In genomic region chr1:24966724-24967346, GRCh38 we compare ENCODE assay signal across 8 cellular contexts. TPM values are rescaled to one million over a fixed set of nuclear protein-coding genes. Genes with fewer than 3 reads are reported as not detected.
DNase-seq lines count a peak whose midpoint lies in the region; ATAC-seq, FAIRE-seq and TF ChIP-seq lines count a peak whose summit lies in the region.

No MANE protein-coding gene starts in this region.

- no peaks in the 10 kb centered on the region; the same call in 1 of the 2 replicates for H4K20me1 ChIP-seq in K562 (replicated peaks; ENCODE audit: control insufficient read depth, insufficient read depth, low read length)

- CTCF ChIA-PET in K562 (lab: Yijun Ruan, JAX; ENCODE audit: low intra/inter-chr PET ratio), result no interaction called here

- H2AFZ ChIP-seq in K562 (ENCODE audit: low read depth, low read length), result no peak overlapping the region

- no peak overlapping the region for H3K9ac ChIP-seq in K562 (ENCODE audit: insufficient read depth in 1 of 2, low read depth in 2 of 2, low read length in 2 of 2)

- DNase-seq in GM18507 (ENCODE audit: extremely low spot score, insufficient read length, low read depth) (no peak), K562 (ENCODE audit: extremely low read depth in 1 of 4, low spot score in 3 of 4) (peak; percentile 56 to 67 (median 58)), coronary artery (ENCODE audit: low spot score) (no peak), heart right ventricle (no peak)
- peak; percentile 61 for DNase-seq in stimulated activated CD4-positive, alpha-beta T cell treated with anti-CD3 and anti-CD28 coated beads, Interleukin-4, amount 100 ng/mL, for 1 hour

- no peak overlapping the region for H3K27ac ChIP-seq in K562 (ENCODE audit: extremely low read depth, low read depth, low read length)
- H3K27ac ChIP-seq in coronary artery, result no peak overlapping the region
- no peak overlapping the region for H3K27ac ChIP-seq in heart right ventricle

- TF ChIP-seq RAD21 in K562 (CRISPR knock-in tag; conservative IDR thresholded peaks at IDR 0.05 in 1 of 2, IDR thresholded peaks at IDR 0.05 in 1 of 2), result no peak

- H3K4me3 Mint-ChIP-seq in T-helper 1 cell treated with Interleukin-12 subunit alpha and Interleukin-12 subunit beta and Interleukin-4 antibody, amounts not matched to agents 30 μg/mL and 1 μg/mL, for 36 hours, result peak overlapping the region; percentile 42

- H3K36me3 ChIP-seq in K562 (ENCODE audit: control insufficient read depth, insufficient read depth, low read length) (no peaks in the 10 kb centered on the region), heart right ventricle (no peaks in the 10 kb centered on the region)

- no peak for TF ChIP-seq POLR2A in K562 (conservative IDR thresholded peaks at IDR 0.05)

- intact Hi-C loops in K562 (cut with micrococcal nuclease) (no loop called here), heart right ventricle (cut with DNase I) (no loop called here)

- peaks cover 25 to 56% of the 10 kb centered on the region in 2 experiments for H3K27me3 ChIP-seq in K562 (ENCODE audit: control insufficient read depth in 2 of 2, insufficient read depth in 2 of 2, low read length in 2 of 2)
- peaks cover 0 to 74% (median 43%) of the 10 kb centered on the region in 7 donors for H3K27me3 ChIP-seq in heart right ventricle

- peak overlapping the region; percentile 99 for H3K27ac Mint-ChIP-seq in T-helper 1 cell treated with Interleukin-12 subunit alpha and Interleukin-12 subunit beta and Interleukin-4 antibody, amounts not matched to agents 30 μg/mL and 1 μg/mL, for 36 hours

- H3K4me1 ChIP-seq in K562 (replicated peaks in 1 of 2; ENCODE audit: control insufficient read depth in 2 of 2, insufficient read depth in 2 of 2, low read length in 2 of 2) (peaks cover 4 to 26% of the 10 kb centered on the region in 2 experiments; a peak in 3 of 5 replicates), heart right ventricle (peaks cover 0 to 23% (median 0%) of the 10 kb centered on the region in 9 donors)

- TF ChIP-seq EP300 in K562 (IDR thresholded peaks at IDR 0.05; ENCODE audit: low read length), result peak; percentile 69

- H3K9me3 ChIP-seq in K562 (replicated peaks; ENCODE audit: control insufficient read depth, insufficient read depth, low read depth, low read length) (no peaks in the 10 kb centered on the region), heart right ventricle (no peaks in the 10 kb centered on the region)

- peaks cover 74% of the 10 kb centered on the region for H3K4me1 Mint-ChIP-seq in T-helper 1 cell treated with Interleukin-12 subunit alpha and Interleukin-12 subunit beta and Interleukin-4 antibody, amounts not matched to agents 30 μg/mL and 1 μg/mL, for 36 hours (ENCODE audit: low read depth)

- in situ Hi-C loops in K562 (cut with MboI), result no loop called here

- no peak overlapping the region for H3K4me3 ChIP-seq in K562
- H3K4me3 ChIP-seq in coronary artery, result no peak overlapping the region
- H3K4me3 ChIP-seq in heart right ventricle, result no peak overlapping the region

- 30% methylated on average over 8 of the region's 8 CpGs for WGBS in K562 (ENCODE audit: insufficient coverage, low coverage, missing lambda C conversion rate)
- 71 to 79% methylated on average over 8 of the region's 8 CpGs for WGBS in heart right ventricle, 2 donors

- POLR2A ChIA-PET in K562 (lab: Yijun Ruan, JAX), result no interaction called here

- H3K36me3 Mint-ChIP-seq in T-helper 1 cell treated with Interleukin-12 subunit alpha and Interleukin-12 subunit beta and Interleukin-4 antibody, amounts not matched to agents 30 μg/mL and 1 μg/mL, for 36 hours (ENCODE audit: low read depth), result peaks cover 22% of the 10 kb centered on the region

- TF ChIP-seq CTCF in K562 (IDR thresholded peaks at IDR 0.05 in 2 of 3, conservative IDR thresholded peaks at IDR 0.05 in 1 of 3; ENCODE audit: insufficient read depth in 2 of 3, low read depth in 1 of 3, low read length in 3 of 3) (no peak), coronary artery (IDR thresholded peaks at IDR 0.05) (no peak), heart right ventricle (IDR thresholded peaks at IDR 0.05) (no peak)

- ATAC-seq in K562, result peak; percentile 70
- ATAC-seq in GM19397 (IDR thresholded peaks at IDR 0.05; ENCODE audit: unreplicated experiment), result no peak
- no peak for ATAC-seq in heart right ventricle
- ATAC-seq in GM21786 (IDR thresholded peaks at IDR 0.05; ENCODE audit: unreplicated experiment), result no peak

- H3K9me1 ChIP-seq in K562 (ENCODE audit: control insufficient read depth, insufficient read depth, low read length), result no peaks in the 10 kb centered on the region

- no peaks in the 10 kb centered on the region for H3K27me3 Mint-ChIP-seq in T-helper 1 cell treated with Interleukin-12 subunit alpha and Interleukin-12 subunit beta and Interleukin-4 antibody, amounts not matched to agents 30 μg/mL and 1 μg/mL, for 36 hours (ENCODE audit: low read depth)

- BruUV-seq in K562 (replicated peaks; lab: Mats Ljungman, UMichigan), result no TSS peak

- H3K9me3 Mint-ChIP-seq in T-helper 1 cell treated with Interleukin-12 subunit alpha and Interleukin-12 subunit beta and Interleukin-4 antibody, amounts not matched to agents 30 μg/mL and 1 μg/mL, for 36 hours, result no peaks in the 10 kb centered on the region

- H3K79me2 ChIP-seq in K562 (ENCODE audit: control insufficient read depth, insufficient read depth, low read length), result no peaks in the 10 kb centered on the region

- 0 out of 2 replicates have a peak overlapping the region, but pooled peaks have one; percentile 16 for H3K4me2 ChIP-seq in K562 (ENCODE audit: insufficient read depth, low read length)

- peak; percentile 93 for FAIRE-seq in GM18507 (lab: Jason Lieb, UNC)
- FAIRE-seq in K562 (lab: Jason Lieb, UNC), result peak; percentile 71

TF ChIP-seq in K562, 482 proteins besides CTCF, POLR2A, EP300 and RAD21 (continues in another document):
- TF ChIP-seq LEF1 (IDR thresholded peaks at IDR 0.05) (peak; percentile 82; the same call in 1 of the 2 replicates), ZNF316 (IDR thresholded peaks at IDR 0.05) (peak; percentile 22; the same call in 1 of the 2 replicates), E2F5 (CRISPR knock-in tag; IDR thresholded peaks at IDR 0.05) (0 out of 2 replicates have a peak, but pooled peaks have one; percentile 38), KDM1A (IDR thresholded peaks at IDR 0.05) (peak in 1 of 2 experiments; percentile 93; a peak in 2 of 4 replicates), CEBPG (CRISPR knock-in tag; IDR thresholded peaks at IDR 0.05) (peak; percentile 93), CEBPG (tag; conservative IDR thresholded peaks at IDR 0.05 in 1 of 2, IDR thresholded peaks at IDR 0.05 in 1 of 2) (peak; percentile 65 to 98; a peak in 3 of 4 replicates), HMGXB4 (CRISPR knock-in tag; IDR thresholded peaks at IDR 0.05) (no peak), NR2C1 (IDR thresholded peaks at IDR 0.05) (no peak), NR2C1 (tag; IDR thresholded peaks at IDR 0.05) (peak; percentile 25; the same call in 1 of the 2 replicates), RCOR1 (IDR thresholded peaks at IDR 0.05; ENCODE audit: borderline replicate concordance in 1 of 2, low read depth in 2 of 2, low read length in 2 of 2) (peak; percentile 10 to 92; a peak in 2 of 4 replicates), DACH1 (IDR thresholded peaks at IDR 0.05; ENCODE audit: partially characterized antibody) (peak; percentile 30), ELF4 (CRISPR knock-in tag; IDR thresholded peaks at IDR 0.05) (no peak), ADNP (tag; IDR thresholded peaks at IDR 0.05) (peak; percentile 94; the same call in 1 of the 2 replicates), PHF20 (IDR thresholded peaks at IDR 0.05; ENCODE audit: partially characterized antibody) (peak; percentile 30)

RNA-seq across cellular contexts. Expression of gene RUNX3, which starts 36.8 kb away (rescaled TPM):
- total RNA-seq in K562 (2011; cell fraction: chromatin; rRNA removed; ENCODE audit: low replicate concordance), result 0.21 TPM in 1 of 2 replicates, not detected in the other
- 0.13 TPM in 1 of 2 replicates, not detected in the other for total RNA-seq in K562 (2011; cell fraction: nucleolus; rRNA removed)
- not detected in 2 replicates for total RNA-seq in K562 (2011; cell fraction: nucleoplasm; rRNA removed)
- total RNA-seq in K562 (2014; rRNA removed) (0.09 and 0.16 TPM in 2 replicates), K562 (2014; rRNA removed; fragmentation: Illumina TruSeq; extraction: Trizol) (0.03 and 0.04 TPM in 2 replicates), K562 (2015; rRNA removed; fragmentation: Illumina TruSeq; extraction: Trizol) (0.11 and 0.22 TPM in 2 replicates), K562 (2021) (0.64 and 1.1 TPM in 2 replicates), heart right ventricle (1 to 10 TPM in 2 of 10 donors, under 1 TPM in 8; 0.15 to 5.9 (median 0.40) TPM)
- polyA plus RNA-seq in K562 (2011; rRNA removed) (0.03 TPM in 2 replicates), K562 (2014; fragmentation: Illumina TruSeq; extraction: Trizol) (0.19 and 0.39 TPM in 2 replicates), K562 (2014; fragmentation: Nextera tagmentation; extraction: Ambion mirVana) (under 1 TPM; 0.01 to 0.04 TPM), K562 (2014; rRNA removed) (0.29 and 0.62 TPM in 2 replicates), heart right ventricle (under 1 TPM; 0.07 to 0.35 TPM)
- polyA plus RNA-seq in K562 (2011; cell fraction: cytosol; rRNA removed), result 0.03 TPM in 1 of 2 replicates, not detected in the other
- 0.18 TPM in 1 of 2 replicates, not detected in the other for polyA plus RNA-seq in K562 (2011; cell fraction: nucleus; rRNA removed)
- 0.36 and 0.46 TPM in 2 replicates for polyA plus RNA-seq in K562 (2012)
- not detected in 2 replicates for polyA minus RNA-seq in K562 (2011; rRNA and poly(A)+ RNA removed)
- not detected in 2 replicates for polyA minus RNA-seq in K562 (2011; cell fraction: cytosol; rRNA and poly(A)+ RNA removed)
- polyA minus RNA-seq in K562 (2011; cell fraction: nucleus; rRNA and poly(A)+ RNA removed), result not detected in 2 replicates

Comparison
In these comparisons a context has a peak if more than half of its experiments do, and no peak if none do; other contexts are left out.
1. DNase-seq: peak in K562 (4 of 4) and stimulated activated CD4-positive, alpha-beta T cell treated with anti-CD3 and anti-CD28 coated beads, Interleukin-4, amount 100 ng/mL, for 1 hour (single experiment); none in GM18507 (single experiment), coronary artery (single experiment) and heart right ventricle (0 of 2).